In the genomic region with DNA sequence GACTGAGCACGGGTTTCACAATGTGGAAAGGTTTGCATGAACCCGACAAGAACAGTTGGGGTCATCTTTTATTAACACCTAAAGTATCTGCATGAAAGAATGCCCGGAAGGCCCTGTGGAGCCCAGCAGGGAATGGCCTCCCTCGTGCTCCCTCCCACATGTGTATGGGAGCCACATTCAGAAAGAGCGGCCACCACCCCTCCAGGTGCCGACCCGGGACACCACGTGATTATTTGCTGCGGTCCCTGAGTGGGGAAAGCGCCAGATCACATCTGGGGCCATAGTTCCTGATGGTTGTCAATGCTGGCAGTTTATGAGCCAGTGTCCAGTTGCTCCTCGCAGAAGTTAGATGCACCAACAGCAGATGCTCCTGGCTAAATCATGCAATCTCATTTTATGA, we compare ENCODE assay signal across 19 cellular contexts.
"Had no signal": no experiment of that assay in that cellular context is flagged by ENCODE, and none has a peak within 500 bp of the region (broad histone marks: within the 10 kb centered on the region; RNA-seq: fewer than 3 reads in every experiment).

No MANE protein-coding gene starts in this region.

- FAIRE-seq: colon had no signal

- ATAC-seq: left lobe of liver; mucosa of descending colon; naive thymus-derived CD8-positive, alpha-beta T cell; psoas muscle; right lobe of liver had no signal

- H2AFZ ChIP-seq: hepatocyte had no signal

- H3K4me1 ChIP-seq: psoas muscle, right lobe of liver, thyroid gland, upper lobe of left lung, vagina had no signal

- H3K36me3 ChIP-seq: ovary, right lobe of liver, thyroid gland, upper lobe of left lung, vagina had no signal

- H3K79me2 ChIP-seq: hepatocyte had no signal

- H3K9me3 ChIP-seq: ovary, psoas muscle, right lobe of liver, thyroid gland, upper lobe of left lung, vagina had no signal

- H3K4me3 ChIP-seq: hepatocyte, mucosa of descending colon, ovary, psoas muscle, right lobe of liver, skin epidermis, thyroid gland, upper lobe of left lung, vagina had no signal

- H3K27ac ChIP-seq: hepatocyte, ovary, psoas muscle, right lobe of liver, skin epidermis, thyroid gland, upper lobe of left lung, vagina had no signal

- H3K27me3 ChIP-seq: hepatocyte, ovary, right lobe of liver, thyroid gland, upper lobe of left lung, vagina had no signal

- DNase-seq: dermis blood vessel endothelial cell; foreskin melanocyte; kidney glomerular epithelial cell; mammary epithelial cell; mucosa of descending colon; naive thymus-derived CD8-positive, alpha-beta T cell; psoas muscle; retina; stimulated activated CD4-positive, alpha-beta T cell treated with anti-CD3 and anti-CD28 coated beads, Interleukin-12 subunit alpha, Interleukin-12 subunit beta, amount 100 ng/mL, for 4 hours; stimulated activated naive CD4-positive, alpha-beta T cell; thyroid gland had no signal

- H3K4me2 ChIP-seq: hepatocyte had no signal
